ENCODE assay signal across 9 cellular contexts in the genomic region with DNA sequence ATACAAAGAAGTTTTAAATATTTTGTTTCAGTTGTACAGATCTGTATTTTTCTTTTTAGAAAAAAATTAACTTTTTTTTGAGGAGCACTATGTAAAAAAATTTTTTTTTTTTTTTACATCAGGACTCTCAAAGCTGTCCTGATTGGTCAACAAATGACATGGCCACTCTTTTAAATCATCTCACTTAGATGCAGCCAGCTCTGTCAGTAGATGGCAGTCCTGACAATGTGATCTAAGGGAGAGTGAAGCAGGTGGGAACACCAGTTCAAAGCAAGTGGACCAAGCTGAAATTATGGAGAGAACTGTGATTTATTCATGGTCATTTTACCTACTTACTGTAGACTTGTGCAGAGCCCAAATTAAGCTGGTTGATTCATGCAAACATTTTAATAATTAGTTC.
DNase-seq lines count a peak whose midpoint lies in the region; ATAC-seq, FAIRE-seq and TF ChIP-seq lines count a peak whose summit lies in the region.
"Had no signal": no experiment of that assay in that cellular context is flagged by ENCODE, and none has a peak within 500 bp of the region (broad histone marks: within the 10 kb centered on the region; RNA-seq: fewer than 3 reads in every experiment).

No MANE protein-coding gene starts in this region.

- H4K20me1 ChIP-seq in osteoblast (ENCODE audit: insufficient read depth, low read length), result no peaks in the 10 kb centered on the region

- peak; percentile 75 for FAIRE-seq in A204.1 (lab: Jason Lieb, UNC)

- H3K36me3 ChIP-seq in brain microvascular endothelial cell (replicated peaks), result no peaks in the 10 kb centered on the region
- no peaks in the 10 kb centered on the region for H3K36me3 ChIP-seq in osteoblast (ENCODE audit: insufficient read depth, low read length)

- peak; percentile 82 for ATAC-seq in HG02588 (IDR thresholded peaks at IDR 0.05; ENCODE audit: unreplicated experiment)

- no peaks in the 10 kb centered on the region for H3K4me1 ChIP-seq in osteoblast (ENCODE audit: insufficient read depth, low read length)

- POLR2A ChIA-PET in GM10248 (lab: Yijun Ruan, JAX), result no interaction called here

- H3K4me3 ChIP-seq in brain microvascular endothelial cell (ENCODE audit: low read depth, low read length), result no peak overlapping the region
- no peak overlapping the region for H3K4me3 ChIP-seq in osteoblast (ENCODE audit: insufficient read depth, low read length)

- H3K9me3 ChIP-seq in osteoblast (ENCODE audit: low read depth, low read length), result no peaks in the 10 kb centered on the region

- H3K27me3 ChIP-seq in brain microvascular endothelial cell (replicated peaks) (no peaks in the 10 kb centered on the region), osteoblast (ENCODE audit: insufficient read depth, low read length) (no peaks in the 10 kb centered on the region)

- H3K27ac ChIP-seq in brain microvascular endothelial cell (no peak overlapping the region), osteoblast (ENCODE audit: low read depth, low read length) (no peak overlapping the region)
- H3K27ac ChIP-seq: epithelial cell of prostate had no signal

- H3K4me2 ChIP-seq in osteoblast (ENCODE audit: insufficient read depth, low read length), result no peak overlapping the region

- CTCF ChIA-PET in GM10248 (lab: Yijun Ruan, JAX), result interaction anchor here (0.8 to 1.2 kb wide), 3 partner anchors 10 to 90 kb away, joined by 3 to 5 read pairs (median 4); no protein-coding TSS in a partner anchor

- in situ Hi-C loops in brain microvascular endothelial cell (cut with HindIII; ENCODE audit: low pct_ligation_motif_present, low sequenced_read_pairs), result no loop called here

- DNase-seq in GM10248 (ENCODE audit: extremely low spot score), result peak; percentile 11
- peak; percentile 20 to 36 for DNase-seq in NCI-H1930 (lab: John Stamatoyannopoulos, UW)
- DNase-seq in brain microvascular endothelial cell, result peak; percentile 28
- DNase-seq in osteoblast (ENCODE audit: insufficient read length, low spot score, missing footprints), result peak; percentile 35
- DNase-seq in NCI-H128 (lab: John Stamatoyannopoulos, UW; ENCODE audit: unreplicated experiment), result no peak
- DNase-seq in dedifferentiated amniotic fluid mesenchymal stem cell (ENCODE audit: extremely low spot score), result no peak

- no peaks in the 10 kb centered on the region for H3K79me2 ChIP-seq in osteoblast (ENCODE audit: insufficient read depth, low read length)

- no peak overlapping the region for H2AFZ ChIP-seq in osteoblast (ENCODE audit: low read length)

- TF ChIP-seq CTCF in GM10248 (IDR thresholded peaks at IDR 0.05; ENCODE audit: control extremely low read depth, extremely low read depth, low read depth, missing control alignments) (peak; percentile 58), brain microvascular endothelial cell (IDR thresholded peaks at IDR 0.05; ENCODE audit: low read depth, low read length, missing control alignments) (peak; percentile 65), osteoblast (IDR thresholded peaks at IDR 0.05; ENCODE audit: extremely low read depth, low read depth, low read length) (peak; percentile 40)

Comparison
In these comparisons a context has a peak if more than half of its experiments do, and no peak if none do; other contexts are left out.
1. DNase-seq: peak in GM10248 (single experiment), NCI-H1930 (2 of 2), brain microvascular endothelial cell (single experiment) and osteoblast (single experiment); none in NCI-H128 (single experiment) and dedifferentiated amniotic fluid mesenchymal stem cell (single experiment).
2. Peak in every context shown above with its lines, with median percentiles within 50 percentile points of each other: CTCF ChIP-seq.